Comparison of ENCODE assay signal across 9 cellular contexts in the genomic region with DNA sequence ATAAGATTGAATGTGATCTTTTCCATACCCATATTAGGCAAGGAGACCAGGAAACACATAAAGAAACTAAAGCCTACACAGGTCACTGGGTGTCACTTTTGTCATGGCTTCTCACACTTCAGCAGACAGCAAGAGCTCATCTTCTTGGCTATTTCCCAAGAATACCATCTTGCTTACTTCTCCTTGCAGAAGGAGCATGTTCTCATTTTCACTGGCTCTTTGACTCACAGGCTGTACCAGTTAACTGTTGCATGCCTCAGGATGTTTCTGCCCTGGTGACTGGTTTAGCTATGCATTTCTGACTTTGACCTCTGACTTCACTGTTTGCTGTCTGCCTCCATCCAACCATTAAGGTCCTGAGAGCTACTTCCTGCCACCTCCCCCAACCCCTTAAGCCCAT. TPM values are rescaled to one million over a fixed set of nuclear protein-coding genes. Genes with fewer than 3 reads are reported as not detected.
DNase-seq lines count a peak whose midpoint lies in the region; FAIRE-seq and TF ChIP-seq lines count a peak whose summit lies in the region.
"Had no signal": no experiment of that assay in that cellular context is flagged by ENCODE, and none has a peak within 500 bp of the region (broad histone marks: within the 10 kb centered on the region; RNA-seq: fewer than 3 reads in every experiment).

No MANE protein-coding gene starts in this region.

- no peak overlapping the region for H3K4me3 ChIP-seq in MG63
- H3K4me3 ChIP-seq: upper lobe of left lung had no signal

- TF ChIP-seq CTCF in chondrocyte (IDR thresholded peaks at IDR 0.05) (no peak), nephron progenitor cell (IDR thresholded peaks at IDR 0.05) (no peak)

- no peak for TF ChIP-seq POLR2A in H54 (IDR thresholded peaks at IDR 0.05; ENCODE audit: low read depth, low read length)

- H3K4me1 Mint-ChIP-seq in chondrocyte (ENCODE audit: low read depth) (peaks cover 30% of the 10 kb centered on the region), nephron progenitor cell (peaks cover 53% of the 10 kb centered on the region)
- H3K4me1 Mint-ChIP-seq in activated T-cell treated with anti-CD3 and anti-CD28 coated beads, Interleukin-2, amount 50 U/mL, for 24 hours (ENCODE audit: low read depth): peaks cover 5% of the 10 kb centered on the region

- DNase-seq in EH (ENCODE audit: low read depth) (peak; percentile 97), H54 (ENCODE audit: insufficient read length, low spot score) (peak; percentile 17), MG63 (peak; percentile 37), chondrocyte (ENCODE audit: low spot score) (no peak), nephron progenitor cell (peak; percentile 49), T-helper 1 cell (no peak), activated gamma-delta T cell treated with Interleukin-2 at 50 U/mL for 16 hours (no peak)
- no peak for DNase-seq in activated T-cell treated with anti-CD3 and anti-CD28 coated beads, Interleukin-2, amount 50 U/mL, for 24 hours

- no peaks in the 10 kb centered on the region for H3K36me3 Mint-ChIP-seq in chondrocyte (ENCODE audit: low read depth)
- H3K36me3 Mint-ChIP-seq in nephron progenitor cell (ENCODE audit: low read depth): peaks cover 12% of the 10 kb centered on the region
- H3K36me3 Mint-ChIP-seq in activated T-cell treated with anti-CD3 and anti-CD28 coated beads, Interleukin-2, amount 50 U/mL, for 24 hours (ENCODE audit: low read depth): no peaks in the 10 kb centered on the region

- H3K9me3 ChIP-seq in MG63: no peaks in the 10 kb centered on the region

- no peaks in the 10 kb centered on the region for H3K27me3 ChIP-seq in MG63
- H3K27me3 ChIP-seq: upper lobe of left lung had no signal

- H3K27me3 Mint-ChIP-seq in chondrocyte (ENCODE audit: low read depth) (no peaks in the 10 kb centered on the region), nephron progenitor cell (ENCODE audit: low read depth, poor library complexity) (no peaks in the 10 kb centered on the region)
- peaks cover 11% of the 10 kb centered on the region for H3K27me3 Mint-ChIP-seq in activated T-cell treated with anti-CD3 and anti-CD28 coated beads, Interleukin-2, amount 50 U/mL, for 24 hours

- H3K4me3 Mint-ChIP-seq in chondrocyte (ENCODE audit: unreplicated experiment) (no peak overlapping the region), nephron progenitor cell (peak overlapping the region; percentile 12)
- no peak overlapping the region for H3K4me3 Mint-ChIP-seq in activated T-cell treated with anti-CD3 and anti-CD28 coated beads, Interleukin-2, amount 50 U/mL, for 24 hours

- H3K27ac Mint-ChIP-seq in chondrocyte (ENCODE audit: unreplicated experiment) (peak overlapping the region; percentile 60), nephron progenitor cell (peak overlapping the region; percentile 57)
- H3K27ac Mint-ChIP-seq in activated T-cell treated with anti-CD3 and anti-CD28 coated beads, Interleukin-2, amount 50 U/mL, for 24 hours: no peak overlapping the region

- FAIRE-seq in H54 (lab: Jason Lieb, UNC): peak; percentile 97

- no peaks in the 10 kb centered on the region for H3K36me3 ChIP-seq in MG63
- H3K36me3 ChIP-seq: upper lobe of left lung had no signal

- H3K9me3 Mint-ChIP-seq in chondrocyte (ENCODE audit: low read depth) (no peaks in the 10 kb centered on the region), nephron progenitor cell (peaks cover 32% of the 10 kb centered on the region)
- no peaks in the 10 kb centered on the region for H3K9me3 Mint-ChIP-seq in activated T-cell treated with anti-CD3 and anti-CD28 coated beads, Interleukin-2, amount 50 U/mL, for 24 hours

RNA-seq across cellular contexts. Expression of a gene that starts 40.3 kb away (rescaled TPM):
- total RNA-seq in MG63 (2014; rRNA removed; shearing (Covaris generic); ENCODE audit: low replicate concordance): 3.5 and 5.8 TPM in 2 replicates
- total RNA-seq in chondrocyte: 3.9 to 6.5 TPM (median 6.3 TPM) in 3 replicates

Comparison
In these comparisons a context has a peak if more than half of its experiments do, and no peak if none do; other contexts are left out.
1. DNase-seq: peak in EH (single experiment), H54 (single experiment), MG63 (single experiment) and nephron progenitor cell (single experiment); none in chondrocyte (single experiment), T-helper 1 cell (0 of 5), activated gamma-delta T cell treated with Interleukin-2 at 50 U/mL for 16 hours (single experiment) and activated T-cell treated with anti-CD3 and anti-CD28 coated beads, Interleukin-2, amount 50 U/mL, for 24 hours (single experiment).